ENCODE assay signal across 1 cellular context in the genomic region with DNA sequence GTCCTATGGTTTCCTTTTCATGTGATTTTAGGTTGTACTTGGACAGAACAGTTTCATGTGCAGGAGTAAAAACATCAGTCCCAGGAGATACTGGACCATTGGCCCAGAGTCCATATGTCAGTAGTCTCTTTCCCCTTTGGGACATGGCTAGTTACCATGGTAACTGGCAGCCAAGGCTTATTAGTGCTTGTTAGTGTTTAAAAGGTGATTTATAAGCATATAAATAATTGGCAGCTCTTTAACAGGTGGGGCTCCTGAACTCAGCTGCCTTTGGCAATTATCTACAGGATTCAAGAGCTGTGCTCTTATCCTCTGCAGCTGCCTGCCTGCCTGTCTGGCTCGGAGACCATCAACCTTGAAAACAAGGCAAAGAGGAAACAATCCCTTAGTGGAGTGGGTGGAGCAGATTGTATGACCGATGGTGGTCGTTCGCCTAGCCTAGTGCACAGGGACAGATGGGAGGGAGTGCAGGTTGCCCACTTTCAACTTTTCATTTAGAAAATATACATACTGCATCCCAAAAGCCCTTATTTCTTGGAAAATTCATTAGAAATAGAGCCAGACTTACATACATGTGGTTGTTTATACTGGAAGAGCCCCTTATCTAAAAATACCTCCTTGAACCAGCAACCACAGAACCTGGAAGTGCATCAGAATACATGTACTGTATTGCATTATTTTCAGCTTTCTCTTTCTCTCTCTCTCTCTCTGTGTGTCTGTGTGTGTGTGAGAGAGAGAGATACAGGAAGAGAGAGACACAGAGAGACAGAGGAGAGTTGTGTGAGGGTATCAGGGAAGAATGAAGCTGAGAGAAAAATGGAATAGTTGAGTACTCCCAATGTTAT.
TF ChIP-seq lines count a peak whose summit lies in the region.

No MANE protein-coding gene starts in this region.

TF ChIP-seq in IMR-90, 13 proteins besides CTCF, POLR2A, EP300 and RAD21:
- TF ChIP-seq BHLHE40 (IDR thresholded peaks at IDR 0.05; ENCODE audit: low read depth, low read length): no peak
- TF ChIP-seq FOS (IDR thresholded peaks at IDR 0.05; ENCODE audit: low read depth, low read length): no peak
- TF ChIP-seq MAZ (IDR thresholded peaks at IDR 0.05; ENCODE audit: borderline replicate concordance, low read depth, low read length): no peak
- TF ChIP-seq MAFK (IDR thresholded peaks at IDR 0.05; ENCODE audit: low read depth, low read length): no peak
- no peak for TF ChIP-seq MXI1 (IDR thresholded peaks at IDR 0.05; ENCODE audit: borderline replicate concordance, low read depth, low read length)
- TF ChIP-seq, protein P1, sequence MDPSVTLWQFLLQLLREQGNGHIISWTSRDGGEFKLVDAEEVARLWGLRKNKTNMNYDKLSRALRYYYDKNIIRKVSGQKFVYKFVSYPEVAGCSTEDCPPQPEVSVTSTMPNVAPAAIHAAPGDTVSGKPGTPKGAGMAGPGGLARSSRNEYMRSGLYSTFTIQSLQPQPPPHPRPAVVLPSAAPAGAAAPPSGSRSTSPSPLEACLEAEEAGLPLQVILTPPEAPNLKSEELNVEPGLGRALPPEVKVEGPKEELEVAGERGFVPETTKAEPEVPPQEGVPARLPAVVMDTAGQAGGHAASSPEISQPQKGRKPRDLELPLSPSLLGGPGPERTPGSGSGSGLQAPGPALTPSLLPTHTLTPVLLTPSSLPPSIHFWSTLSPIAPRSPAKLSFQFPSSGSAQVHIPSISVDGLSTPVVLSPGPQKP (IDR thresholded peaks at IDR 0.05; ENCODE audit: borderline replicate concordance, low read depth, low read length): no peak
- no peak for TF ChIP-seq CEBPB (IDR thresholded peaks at IDR 0.05; ENCODE audit: low read depth, low read length)
- TF ChIP-seq RFX5 (IDR thresholded peaks at IDR 0.05; ENCODE audit: low read depth, low read length): no peak
- TF ChIP-seq SMC3 (IDR thresholded peaks at IDR 0.05; ENCODE audit: low read depth, low read length): no peak
- TF ChIP-seq, protein P2, sequence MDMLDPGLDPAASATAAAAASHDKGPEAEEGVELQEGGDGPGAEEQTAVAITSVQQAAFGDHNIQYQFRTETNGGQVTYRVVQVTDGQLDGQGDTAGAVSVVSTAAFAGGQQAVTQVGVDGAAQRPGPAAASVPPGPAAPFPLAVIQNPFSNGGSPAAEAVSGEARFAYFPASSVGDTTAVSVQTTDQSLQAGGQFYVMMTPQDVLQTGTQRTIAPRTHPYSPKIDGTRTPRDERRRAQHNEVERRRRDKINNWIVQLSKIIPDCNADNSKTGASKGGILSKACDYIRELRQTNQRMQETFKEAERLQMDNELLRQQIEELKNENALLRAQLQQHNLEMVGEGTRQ (IDR thresholded peaks at IDR 0.05; ENCODE audit: low read depth, low read length): no peak
- no peak for TF ChIP-seq NFE2L2 (IDR thresholded peaks at IDR 0.05; ENCODE audit: low read depth, low read length)
